7 cellular contexts compared by ENCODE assay signal in the genomic region with DNA sequence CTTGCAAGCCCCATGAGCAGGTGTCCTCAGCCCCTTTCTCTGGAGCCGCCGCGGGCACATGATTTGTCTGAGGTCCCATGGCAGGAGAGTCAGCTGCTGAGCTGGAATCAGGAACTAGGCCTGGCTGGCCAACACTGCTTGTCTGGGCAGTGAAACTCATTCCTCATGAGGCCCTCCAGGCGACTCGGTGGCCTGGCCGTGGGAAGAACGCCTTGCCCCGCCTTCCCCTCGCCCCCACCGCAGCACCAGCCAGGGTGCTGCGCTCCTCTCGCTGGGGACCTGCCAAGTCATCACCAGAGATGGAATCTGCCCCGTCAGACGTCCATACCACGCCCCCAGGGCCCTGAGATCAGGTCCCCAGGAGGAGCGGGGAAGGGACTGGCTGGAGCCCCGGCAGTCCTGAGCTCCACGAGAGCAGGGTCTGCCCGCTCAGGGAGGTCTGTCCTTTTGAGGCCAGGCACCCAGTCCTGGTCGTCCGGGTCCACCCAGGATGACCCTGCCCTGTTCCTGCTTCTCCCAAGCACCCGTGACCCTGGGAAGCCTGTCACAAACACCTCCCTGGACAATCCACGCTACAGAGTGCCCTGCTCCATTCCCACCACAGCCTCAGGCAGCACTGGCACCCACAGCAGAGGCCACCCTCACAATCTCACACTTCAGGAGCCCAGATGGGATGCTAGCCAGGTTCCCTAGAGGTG.
A peak's percentile ranks its signal among the peaks of the same experiment; 100 is the strongest.
DNase-seq lines count a peak whose midpoint lies in the region; ATAC-seq, FAIRE-seq and TF ChIP-seq lines count a peak whose summit lies in the region.
"Not testable (repeated sequence)": the region's sequence is repeated elsewhere in the genome, so short reads cannot be mapped to it uniquely, and the experiment has no call there.

No MANE protein-coding gene starts in this region.

- not testable (repeated sequence) for H3K27me3 ChIP-seq in heart right ventricle, pancreas

- intact Hi-C loops in heart right ventricle (cut with DNase I); pancreas (cut with DNase I): not testable (repeated sequence)

- H3K9me3 ChIP-seq in heart right ventricle, pancreas: not testable (repeated sequence)

- H3K36me3 ChIP-seq in heart right ventricle, pancreas: not testable (repeated sequence)

- TF ChIP-seq CTCF in heart right ventricle (IDR thresholded peaks at IDR 0.05); pancreas (IDR thresholded peaks at IDR 0.05): not testable (repeated sequence)

- H3K4me3 ChIP-seq in heart right ventricle, pancreas: not testable (repeated sequence)

- WGBS in heart right ventricle, 2 donors: 73 to 78% methylated on average over 4 of the region's 23 CpGs
- WGBS in pancreas, 2 donors: 64 to 86% methylated on average over 4 to 6 of the region's 23 CpGs

- not testable (repeated sequence) for H3K9me3 Mint-ChIP-seq in T-helper 2 cell treated with Interferon-gamma antibody and Interleukin-4, amounts not matched to agents 5 μg/mL and 100 μg/mL, for 36 hours; activated naive CD4-positive, alpha-beta T cell treated with anti-CD3 and anti-CD28 coated beads, Interleukin-2, amount 50 U/mL, for 24 hours

- H3K4me3 Mint-ChIP-seq in T-helper 2 cell treated with Interferon-gamma antibody and Interleukin-4, amounts not matched to agents 5 μg/mL and 100 μg/mL, for 36 hours: peak overlapping the region; percentile 65
- H3K4me3 Mint-ChIP-seq in activated naive CD4-positive, alpha-beta T cell treated with anti-CD3 and anti-CD28 coated beads, Interleukin-2, amount 50 U/mL, for 24 hours: not testable (repeated sequence)

- DNase-seq in T-helper 2 cell treated with Interferon-gamma antibody and Interleukin-4, amounts not matched to agents 5 μg/mL and 100 μg/mL, for 36 hours (ENCODE audit: low spot score): not testable (repeated sequence)
- peak in 1 of 2 donors; percentile 11 for DNase-seq in heart right ventricle
- DNase-seq in pancreas: peak in 4 of 6 donors; percentile 7 to 25 (median 16)

- FAIRE-seq in pancreas (lab: Jason Lieb, UNC): not testable (repeated sequence)

- H3K36me3 Mint-ChIP-seq in T-helper 2 cell treated with Interferon-gamma antibody and Interleukin-4, amounts not matched to agents 5 μg/mL and 100 μg/mL, for 36 hours (ENCODE audit: low read depth); activated naive CD4-positive, alpha-beta T cell treated with anti-CD3 and anti-CD28 coated beads, Interleukin-2, amount 50 U/mL, for 24 hours: not testable (repeated sequence)

- not testable (repeated sequence) for H3K27me3 Mint-ChIP-seq in T-helper 2 cell treated with Interferon-gamma antibody and Interleukin-4, amounts not matched to agents 5 μg/mL and 100 μg/mL, for 36 hours (ENCODE audit: low read depth); activated naive CD4-positive, alpha-beta T cell treated with anti-CD3 and anti-CD28 coated beads, Interleukin-2, amount 50 U/mL, for 24 hours

- peak overlapping the region; percentile 87 for H3K27ac Mint-ChIP-seq in T-helper 2 cell treated with Interferon-gamma antibody and Interleukin-4, amounts not matched to agents 5 μg/mL and 100 μg/mL, for 36 hours
- H3K27ac Mint-ChIP-seq in activated naive CD4-positive, alpha-beta T cell treated with anti-CD3 and anti-CD28 coated beads, Interleukin-2, amount 50 U/mL, for 24 hours: peak overlapping the region; percentile 85

- H3K4me1 Mint-ChIP-seq in T-helper 2 cell treated with Interferon-gamma antibody and Interleukin-4, amounts not matched to agents 5 μg/mL and 100 μg/mL, for 36 hours (ENCODE audit: low read depth): not testable (repeated sequence)
- peaks cover 11% of the 10 kb centered on the region for H3K4me1 Mint-ChIP-seq in activated naive CD4-positive, alpha-beta T cell treated with anti-CD3 and anti-CD28 coated beads, Interleukin-2, amount 50 U/mL, for 24 hours

- peak overlapping the region in 4 of 10 donors; percentile 15 to 66 (median 44) for H3K27ac ChIP-seq in heart right ventricle
- not testable (repeated sequence) for H3K27ac ChIP-seq in pancreas

- ATAC-seq in GM18907 (IDR thresholded peaks at IDR 0.05; ENCODE audit: unreplicated experiment): peak; percentile 37
- ATAC-seq in HG02642 (IDR thresholded peaks at IDR 0.05; ENCODE audit: poor library complexity, unreplicated experiment): peak; percentile 29
- peak; percentile 24 for ATAC-seq in HG03280 (IDR thresholded peaks at IDR 0.05; ENCODE audit: unreplicated experiment)
- peak; percentile 50 to 73 (median 65) for ATAC-seq in heart right ventricle
- ATAC-seq in pancreas: peak in 3 of 4 donors; percentile 5 to 50 (median 36)

- H3K4me1 ChIP-seq in heart right ventricle, pancreas: not testable (repeated sequence)
